In genomic region chr2:41933585-41934322, GRCh38 we compare ENCODE assay signal across 8 cellular contexts.
A peak's percentile ranks its signal among the peaks of the same experiment; 100 is the strongest.
DNase-seq lines count a peak whose midpoint lies in the region; ATAC-seq and TF ChIP-seq lines count a peak whose summit lies in the region.
"Had no signal": no experiment of that assay in that cellular context is flagged by ENCODE, and none has a peak within 500 bp of the region (broad histone marks: within the 10 kb centered on the region; RNA-seq: fewer than 3 reads in every experiment).

No MANE protein-coding gene starts in this region.

- H3K36me3 Mint-ChIP-seq in MCF 10A (ENCODE audit: insufficient read depth, unreplicated experiment), result no peaks in the 10 kb centered on the region

- peak; percentile 86 for DNase-seq in HS-5 (ENCODE audit: low read depth)
- DNase-seq in MCF 10A (ENCODE audit: unreplicated experiment), result peak; percentile 96
- DNase-seq in dermis blood vessel endothelial cell, result no peak
- DNase-seq in activated CD4-positive, alpha-beta T cell treated with anti-CD3 and anti-CD28 coated beads for 1 hour, result no peak
- DNase-seq: NCI-H1930 had no signal

- H3K27ac ChIP-seq in liver (ENCODE audit: low read depth in 1 of 2, low read length in 2 of 2) (peak overlapping the region; percentile 11 to 45), urinary bladder (ENCODE audit: low read depth) (peak overlapping the region; percentile 27)

- no peaks in the 10 kb centered on the region for H3K27me3 Mint-ChIP-seq in MCF 10A (ENCODE audit: insufficient read depth, unreplicated experiment)

- POLR2A ChIA-PET in MCF 10A (lab: Yijun Ruan, JAX), result interaction anchor here (0.6 to 1.2 kb wide), 3 partner anchors 24 to 144 kb away, joined by 3 read pairs; no protein-coding TSS in a partner anchor

- H3K27me3 ChIP-seq in liver (ENCODE audit: control insufficient read depth in 4 of 4, insufficient read depth in 4 of 4, low read length in 3 of 4), result no peaks in the 10 kb centered on the region

- peak overlapping the region; percentile 74 for H3K27ac Mint-ChIP-seq in MCF 10A (ENCODE audit: low read depth, unreplicated experiment)

- CTCF ChIA-PET in MCF 10A (lab: Yijun Ruan, JAX), result interaction anchor here (0.6 to 1.1 kb wide), 5 partner anchors 15 to 148 kb away, joined by 3 to 4 read pairs (median 3); no protein-coding TSS in a partner anchor

- WGBS in liver, result 74% methylated on average over 8 of the region's 8 CpGs
- WGBS in urinary bladder, result 40% methylated on average over 8 of the region's 8 CpGs

- H3K9ac ChIP-seq in liver (ENCODE audit: low read depth in 1 of 2, low read length in 2 of 2), result no peak overlapping the region

- no peaks in the 10 kb centered on the region for H3K9me3 ChIP-seq in liver (ENCODE audit: control insufficient read depth in 4 of 4, low read length in 3 of 4)

- BruUV-seq in MCF 10A (replicated peaks; lab: Mats Ljungman, UMichigan), result no TSS peak

- no peak for TF ChIP-seq CTCF in MCF 10A (IDR thresholded peaks at IDR 0.05; ENCODE audit: unreplicated experiment)
- TF ChIP-seq CTCF in liver (IDR thresholded peaks at IDR 0.05; ENCODE audit: low read depth, low read length, missing input control), result no peak

- intact Hi-C loops in MCF 10A (cut with micrococcal nuclease), result no loop called here

- TF ChIP-seq RAD21 in liver (IDR thresholded peaks at IDR 0.05), result no peak

- H3K4me3 Mint-ChIP-seq in MCF 10A (ENCODE audit: unreplicated experiment), result peak overlapping the region; percentile 7

- no peak for ATAC-seq in GM18505 (IDR thresholded peaks at IDR 0.05; ENCODE audit: unreplicated experiment)

- peaks cover 28% of the 10 kb centered on the region for H3K4me1 Mint-ChIP-seq in MCF 10A (ENCODE audit: insufficient read depth, unreplicated experiment)

- no peak overlapping the region for H3K4me3 ChIP-seq in liver (ENCODE audit: low read depth in 1 of 3, low read length in 3 of 3)
- no peak overlapping the region for H3K4me3 ChIP-seq in urinary bladder (ENCODE audit: low read depth, low read length)

- no peaks in the 10 kb centered on the region for H3K36me3 ChIP-seq in liver (ENCODE audit: control insufficient read depth in 4 of 4, insufficient read depth in 3 of 4, low read depth in 1 of 4, low read length in 3 of 4)
- H3K36me3 ChIP-seq in urinary bladder (ENCODE audit: insufficient read depth), result no peaks in the 10 kb centered on the region

- H3K9me3 Mint-ChIP-seq in MCF 10A (ENCODE audit: unreplicated experiment), result no peaks in the 10 kb centered on the region

- no peak for TF ChIP-seq POLR2A in GM18505 (IDR thresholded peaks at IDR 0.05; ENCODE audit: borderline replicate concordance, extremely low read depth, insufficient read depth, insufficient read length)

- H3K4me1 ChIP-seq in liver (ENCODE audit: control insufficient read depth in 4 of 4, insufficient read depth in 4 of 4, low read length in 3 of 4), result no peaks in the 10 kb centered on the region
- no peaks in the 10 kb centered on the region for H3K4me1 ChIP-seq in urinary bladder (ENCODE audit: insufficient read depth)

TF ChIP-seq in liver, 16 proteins besides CTCF, POLR2A, EP300 and RAD21:
- no peak for TF ChIP-seq FOXA2 (IDR thresholded peaks at IDR 0.05)
- no peak for TF ChIP-seq REST (IDR thresholded peaks at IDR 0.05)
- TF ChIP-seq HNF4G (IDR thresholded peaks at IDR 0.05), result no peak
- TF ChIP-seq HNF4A (conservative IDR thresholded peaks at IDR 0.05), result no peak
- no peak for TF ChIP-seq GABPA (IDR thresholded peaks at IDR 0.05 in 1 of 2, conservative IDR thresholded peaks at IDR 0.05 in 1 of 2)
- TF ChIP-seq SP1 (IDR thresholded peaks at IDR 0.05), result no peak
- TF ChIP-seq NR2F2 (IDR thresholded peaks at IDR 0.05), result no peak
- TF ChIP-seq MAX (IDR thresholded peaks at IDR 0.05), result no peak
- TF ChIP-seq EGR1 (IDR thresholded peaks at IDR 0.05; ENCODE audit: low read depth in 2 of 2), result no peak
- TF ChIP-seq FOXA1 (IDR thresholded peaks at IDR 0.05), result no peak
- TF ChIP-seq ZBTB33 (IDR thresholded peaks at IDR 0.05), result no peak
- TF ChIP-seq TAF1 (conservative IDR thresholded peaks at IDR 0.05), result no peak
- no peak for TF ChIP-seq YY1 (IDR thresholded peaks at IDR 0.05)
- TF ChIP-seq JUND (IDR thresholded peaks at IDR 0.05), result no peak
- TF ChIP-seq ATF3 (IDR thresholded peaks at IDR 0.05), result no peak

Comparison
In these comparisons a context has a peak if more than half of its experiments do, and no peak if none do; other contexts are left out.
1. DNase-seq: peak in HS-5 (single experiment) and MCF 10A (single experiment); none in dermis blood vessel endothelial cell (single experiment) and activated CD4-positive, alpha-beta T cell treated with anti-CD3 and anti-CD28 coated beads for 1 hour (single experiment).